ENCODE assay signal across 16 cellular contexts in genomic region chr2:118380915-118381653, GRCh38.
DNase-seq lines count a peak whose midpoint lies in the region; ATAC-seq, FAIRE-seq and TF ChIP-seq lines count a peak whose summit lies in the region.
"Had no signal": no experiment of that assay in that cellular context is flagged by ENCODE, and none has a peak within 500 bp of the region (broad histone marks: within the 10 kb centered on the region; RNA-seq: fewer than 3 reads in every experiment).

No MANE protein-coding gene starts in this region.

- ATAC-seq in pancreas (peak; percentile 63 to 88 (median 78)), HG03025 (IDR thresholded peaks at IDR 0.05; ENCODE audit: low FRiP score, unreplicated experiment) (no peak), sciatic nerve (no peak)
- no peak for ATAC-seq in activated CD8-positive, alpha-beta T cell treated with anti-CD3 and anti-CD28 coated beads, Interleukin-2, amount 10 ng/mL, durations not matched to agents 7 days and 5 days
- ATAC-seq: HCT116 had no signal

- CTCF ChIA-PET in activated CD8-positive, alpha-beta T cell treated with anti-CD3 and anti-CD28 coated beads, Interleukin-2, amount 10 ng/mL, durations not matched to agents 7 days and 5 days (lab: Charles Lee): no interaction called here

- no peaks in the 10 kb centered on the region for H3K36me3 ChIP-seq in pancreas
- H3K36me3 ChIP-seq: BE2C had no signal

- intact Hi-C loops in pancreas (cut with DNase I) (no loop called here), sciatic nerve (cut with DNase I) (no loop called here)

- H3K4me1 Mint-ChIP-seq in activated CD8-positive, alpha-beta T cell treated with anti-CD3 and anti-CD28 coated beads, Interleukin-2, amount 10 ng/mL, durations not matched to agents 7 days and 5 days (ENCODE audit: low read depth): no peaks in the 10 kb centered on the region
- H3K4me1 Mint-ChIP-seq: CD4-positive, alpha-beta memory T cell had no signal

- H3K27ac Mint-ChIP-seq in activated CD8-positive, alpha-beta T cell treated with anti-CD3 and anti-CD28 coated beads, Interleukin-2, amount 10 ng/mL, durations not matched to agents 7 days and 5 days: no peak overlapping the region
- H3K27ac Mint-ChIP-seq: CD4-positive, alpha-beta memory T cell had no signal

- no peak for FAIRE-seq in pancreas (lab: Jason Lieb, UNC)
- FAIRE-seq: A204.1, GM19239 had no signal

- peaks cover 0 to 8% (median 8%) of the 10 kb centered on the region in 3 donors for H3K4me1 ChIP-seq in pancreas
- H3K4me1 ChIP-seq: BE2C had no signal

- TF ChIP-seq CTCF in astrocyte of the spinal cord (IDR thresholded peaks at IDR 0.05; ENCODE audit: low read depth, low read length) (no peak), pancreas (IDR thresholded peaks at IDR 0.05) (no peak)

- H3K9me3 ChIP-seq in pancreas: no peaks in the 10 kb centered on the region
- H3K9me3 ChIP-seq: BE2C had no signal

- no peaks in the 10 kb centered on the region for H3K27me3 ChIP-seq in pancreas
- H3K27me3 ChIP-seq: BE2C had no signal

- POLR2A ChIA-PET in activated CD8-positive, alpha-beta T cell treated with anti-CD3 and anti-CD28 coated beads, Interleukin-2, amount 10 ng/mL, durations not matched to agents 7 days and 5 days (lab: Charles Lee): no interaction called here

- H3K36me3 Mint-ChIP-seq in activated CD8-positive, alpha-beta T cell treated with anti-CD3 and anti-CD28 coated beads, Interleukin-2, amount 10 ng/mL, durations not matched to agents 7 days and 5 days (ENCODE audit: low read depth): no peaks in the 10 kb centered on the region
- H3K36me3 Mint-ChIP-seq: CD4-positive, alpha-beta memory T cell had no signal

- no peaks in the 10 kb centered on the region for H3K9me3 Mint-ChIP-seq in activated CD8-positive, alpha-beta T cell treated with anti-CD3 and anti-CD28 coated beads, Interleukin-2, amount 10 ng/mL, durations not matched to agents 7 days and 5 days (ENCODE audit: insufficient read depth)

- in situ Hi-C loops in astrocyte of the spinal cord (cut with HindIII; ENCODE audit: low sequenced_read_pairs): no loop called here

- DNase-seq in NCI-H69 (lab: John Stamatoyannopoulos, UW): peak; percentile 48
- DNase-seq in astrocyte of the spinal cord (ENCODE audit: low read depth, low spot score): peak; percentile 17
- DNase-seq in fibroblast of gingiva (ENCODE audit: low read depth): peak; percentile 6
- DNase-seq in pancreas: no peak
- DNase-seq in activated CD8-positive, alpha-beta T cell treated with anti-CD3 and anti-CD28 coated beads, Interleukin-2, amount 10 ng/mL, durations not matched to agents 7 days and 5 days: no peak
- DNase-seq in sciatic nerve (ENCODE audit: low spot score): no peak
- DNase-seq in SKM-1 treated with dmso at 0.1 percent for 144 hours (lab: John Stamatoyannopoulos, UW; ENCODE audit: unreplicated experiment): no peak
- DNase-seq: BE2C; CD4-positive, alpha-beta memory T cell; DMS79; GF-D8 had no signal

- H3K27ac ChIP-seq in pancreas: peak overlapping the region in 1 of 4 donors; percentile 9
- H3K27ac ChIP-seq: C4-2B had no signal

- H3K4me3 Mint-ChIP-seq in activated CD8-positive, alpha-beta T cell treated with anti-CD3 and anti-CD28 coated beads, Interleukin-2, amount 10 ng/mL, durations not matched to agents 7 days and 5 days: no peak overlapping the region
- H3K4me3 Mint-ChIP-seq: CD4-positive, alpha-beta memory T cell had no signal

- H3K27me3 Mint-ChIP-seq in activated CD8-positive, alpha-beta T cell treated with anti-CD3 and anti-CD28 coated beads, Interleukin-2, amount 10 ng/mL, durations not matched to agents 7 days and 5 days (ENCODE audit: low read depth): no peaks in the 10 kb centered on the region

- WGBS in pancreas, 2 donors: 31 to 34% methylated on average over 3 of the region's 3 CpGs

- no peak overlapping the region for H3K4me3 ChIP-seq in astrocyte of the spinal cord (ENCODE audit: low read depth, low read length)
- no peak overlapping the region for H3K4me3 ChIP-seq in pancreas

Comparison
In these comparisons a context has a peak if more than half of its experiments do, and no peak if none do; other contexts are left out.
1. DNase-seq: peak in NCI-H69 (single experiment), astrocyte of the spinal cord (single experiment) and fibroblast of gingiva (single experiment); none in pancreas (0 of 6), activated CD8-positive, alpha-beta T cell treated with anti-CD3 and anti-CD28 coated beads, Interleukin-2, amount 10 ng/mL, durations not matched to agents 7 days and 5 days (single experiment), sciatic nerve (single experiment) and SKM-1 treated with dmso at 0.1 percent for 144 hours (single experiment).
2. ATAC-seq: peak in pancreas (4 of 4); none in activated CD8-positive, alpha-beta T cell treated with anti-CD3 and anti-CD28 coated beads, Interleukin-2, amount 10 ng/mL, durations not matched to agents 7 days and 5 days (single experiment), HG03025 (single experiment) and sciatic nerve (single experiment).